Comparison of ENCODE assay signal across 21 cellular contexts in the genomic region with DNA sequence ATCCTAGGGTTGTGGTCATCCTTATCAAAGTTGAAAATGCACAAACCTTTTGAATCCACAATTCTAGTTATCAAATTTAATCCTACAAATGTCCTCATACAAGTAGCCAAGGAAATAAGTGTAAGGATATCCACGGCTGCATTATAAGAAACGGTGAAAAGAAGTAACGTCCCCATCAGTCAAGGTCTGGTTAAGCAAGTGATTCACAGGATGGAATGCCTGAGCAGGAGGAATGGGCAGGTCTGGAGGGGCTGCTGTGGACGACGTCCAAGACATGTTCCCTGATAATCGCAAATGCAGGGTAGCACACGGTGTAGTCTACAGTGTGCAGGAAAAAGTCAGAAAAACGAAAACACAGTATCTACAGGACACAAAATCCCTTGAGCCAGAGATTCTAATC.
DNase-seq lines count a peak whose midpoint lies in the region; TF ChIP-seq lines count a peak whose summit lies in the region.
"Had no signal": no experiment of that assay in that cellular context is flagged by ENCODE, and none has a peak within 500 bp of the region (broad histone marks: within the 10 kb centered on the region; RNA-seq: fewer than 3 reads in every experiment).

No MANE protein-coding gene starts in this region.

- H3K27ac ChIP-seq in H9 (ENCODE audit: insufficient read length, low read depth, low read length) (no peak overlapping the region), MM.1S (ENCODE audit: low read length) (no peak overlapping the region)
- H3K27ac ChIP-seq: A549; BLaER1 treated with 17β-estradiol and CSF1 and Interleukin-3, amounts not matched to agents 10 nM and 100 nM had no signal

- H3K9me2 ChIP-seq in MM.1S (replicated peaks; ENCODE audit: insufficient read depth, low read length), result no peaks in the 10 kb centered on the region
- H3K9me2 ChIP-seq: SK-N-SH had no signal

- H3K36me3 Mint-ChIP-seq in H9 (ENCODE audit: insufficient read depth in 1 of 3, low read depth in 3 of 3) (peaks cover 20 to 25% (median 24%) of the 10 kb centered on the region in 3 experiments), osteocyte (ENCODE audit: unreplicated experiment) (no peaks in the 10 kb centered on the region)

- H3K4me2 ChIP-seq in H9 (ENCODE audit: insufficient read depth, insufficient read length, low read length), result no peak overlapping the region
- H3K4me2 ChIP-seq in MM.1S (ENCODE audit: low read depth, low read length), result no peak overlapping the region
- H3K4me2 ChIP-seq: A549; BLaER1 treated with 17β-estradiol and CSF1 and Interleukin-3, amounts not matched to agents 10 nM and 100 nM; GM23338; SK-N-SH had no signal

- no peak overlapping the region for H3K4me3 Mint-ChIP-seq in H9
- H3K4me3 Mint-ChIP-seq in osteocyte (ENCODE audit: unreplicated experiment), result no peak overlapping the region
- H3K4me3 Mint-ChIP-seq: CD4-positive, alpha-beta T cell; GM23338 had no signal

- H3K14ac ChIP-seq in H9 (ENCODE audit: insufficient read depth, low read length), result no peak overlapping the region

- no peak overlapping the region for H3K27ac Mint-ChIP-seq in H9
- no peak overlapping the region for H3K27ac Mint-ChIP-seq in osteocyte (ENCODE audit: unreplicated experiment)
- H3K27ac Mint-ChIP-seq: CD4-positive, alpha-beta T cell; GM23338 had no signal

- H3K9ac ChIP-seq in H9 (ENCODE audit: extremely low read depth, insufficient read length, low read length), result no peak overlapping the region
- no peak overlapping the region for H3K9ac ChIP-seq in MM.1S (ENCODE audit: low read length)
- H3K9ac ChIP-seq: BLaER1 treated with 17β-estradiol and CSF1 and Interleukin-3, amounts not matched to agents 10 nM and 100 nM; SK-N-SH had no signal

- H4K5ac ChIP-seq in H9 (ENCODE audit: insufficient read length, low read depth, low read length), result no peak overlapping the region

- H3K27me3 ChIP-seq in H9 (ENCODE audit: insufficient read depth, low read length) (no peaks in the 10 kb centered on the region), MM.1S (replicated peaks; ENCODE audit: insufficient read depth, low read length) (peaks cover 23% of the 10 kb centered on the region)
- H3K27me3 ChIP-seq: BLaER1 treated with 17β-estradiol and CSF1 and Interleukin-3, amounts not matched to agents 10 nM and 100 nM had no signal

- H3K27me3 Mint-ChIP-seq in H9 (ENCODE audit: low read depth), result peaks cover 2% of the 10 kb centered on the region; the same call in 1 of the 2 replicates
- H3K27me3 Mint-ChIP-seq in osteocyte (ENCODE audit: unreplicated experiment), result no peaks in the 10 kb centered on the region
- H3K27me3 Mint-ChIP-seq: CD4-positive, alpha-beta T cell had no signal

- TF ChIP-seq CTCF in H9 (conservative IDR thresholded peaks at IDR 0.05) (no peak), osteocyte (IDR thresholded peaks at IDR 0.05) (no peak), MM.1S (IDR thresholded peaks at IDR 0.05; ENCODE audit: low read length) (no peak), GM13977 (IDR thresholded peaks at IDR 0.05; ENCODE audit: extremely low read depth, insufficient read depth, missing control alignments) (no peak)

- no peak overlapping the region for H4K8ac ChIP-seq in H9 (replicated peaks; ENCODE audit: insufficient read length, low read depth, low read length)

- H3K9me3 Mint-ChIP-seq in H9 (peaks cover 23 to 28% of the 10 kb centered on the region in 2 experiments), osteocyte (ENCODE audit: unreplicated experiment) (peaks cover 19% of the 10 kb centered on the region)

- H2BK120ac ChIP-seq in H9 (ENCODE audit: low read depth, low read length, poor library complexity, severe bottlenecking), result no peak overlapping the region

- no peaks in the 10 kb centered on the region for H3F3A ChIP-seq in MM.1S (ENCODE audit: insufficient read depth, low read length)

- H3K23ac ChIP-seq in H9 (ENCODE audit: insufficient read length, low read depth, low read length), result no peak overlapping the region

- no peak overlapping the region for H2BK20ac ChIP-seq in H9 (ENCODE audit: low read depth, low read length, poor library complexity, severe bottlenecking)

- DNase-seq in H9 (peak; percentile 4), amniotic epithelial cell (ENCODE audit: low read depth) (peak; percentile 58), islet precursor cell (peak; percentile 33), osteocyte (ENCODE audit: extremely low spot score, unreplicated experiment) (peak; percentile 8), MM.1S (no peak), NCI-H1048 (lab: John Stamatoyannopoulos, UW) (no peak), GM13977 (ENCODE audit: low spot score) (no peak)
- DNase-seq in stimulated activated naive CD4-positive, alpha-beta T cell (lab: John Stamatoyannopoulos, UW), result no peak
- DNase-seq: AML-193, Karpas-422, MV-4-11, NCI-H1105 treated with DMSO at 0.1 percent for 48 hours, NCI-H2029, NCI-H446, NCI-H524 treated with DMSO at 0.1 percent for 48 hours, NCI-H774 had no signal

- no peak overlapping the region for H3K4me3 ChIP-seq in MM.1S (ENCODE audit: low read length)
- H3K4me3 ChIP-seq: A549; BLaER1 treated with 17β-estradiol and CSF1 and Interleukin-3, amounts not matched to agents 10 nM and 100 nM; GM23338 had no signal

- in situ Hi-C loops in GM13977 (cut with MboI; ENCODE audit: low pct_unique_long_range_greater_than_20kb, low sequenced_read_pairs, unreplicated experiment), result no loop called here

- peaks cover 28 to 33% of the 10 kb centered on the region in 2 experiments for H3K4me1 Mint-ChIP-seq in H9
- no peaks in the 10 kb centered on the region for H3K4me1 Mint-ChIP-seq in osteocyte (ENCODE audit: unreplicated experiment)

- H4K20me1 ChIP-seq in H9 (ENCODE audit: control insufficient read depth, insufficient read depth, insufficient read length) (no peaks in the 10 kb centered on the region), MM.1S (ENCODE audit: insufficient read depth, low read length) (no peaks in the 10 kb centered on the region)

- no peak overlapping the region for H2BK15ac ChIP-seq in H9 (ENCODE audit: low read depth, low read length)

- no peak overlapping the region for H3K4ac ChIP-seq in H9 (ENCODE audit: low read depth, low read length)

- H3K23me2 ChIP-seq in H9 (ENCODE audit: insufficient read length, low read depth, low read length, poor library complexity, severe bottlenecking), result no peaks in the 10 kb centered on the region

- H3K79me1 ChIP-seq in H9 (ENCODE audit: insufficient read depth, low read depth, low read length, poor library complexity, severe bottlenecking), result no peaks in the 10 kb centered on the region

- H2AFZ ChIP-seq in H9 (ENCODE audit: low read length), result no peak overlapping the region
- no peak overlapping the region for H2AFZ ChIP-seq in MM.1S (ENCODE audit: low read length)
- H2AFZ ChIP-seq: GM23338 had no signal

- no peaks in the 10 kb centered on the region for H3K4me1 ChIP-seq in H9 (ENCODE audit: insufficient read depth, low read length)
- H3K4me1 ChIP-seq in MM.1S (ENCODE audit: low read length), result no peaks in the 10 kb centered on the region
- H3K4me1 ChIP-seq: A549 had no signal

- no peak overlapping the region for H2BK12ac ChIP-seq in H9 (ENCODE audit: insufficient read length, low read depth, low read length)

- H4K91ac ChIP-seq in H9 (ENCODE audit: insufficient read length, low read depth, low read length), result no peak overlapping the region

- H3K79me2 ChIP-seq in H9 (ENCODE audit: insufficient read depth, low read length), result no peaks in the 10 kb centered on the region
- no peaks in the 10 kb centered on the region for H3K79me2 ChIP-seq in MM.1S (ENCODE audit: low read length)

- H2AK5ac ChIP-seq in H9 (ENCODE audit: insufficient read length, low read length), result no peak overlapping the region

- peaks cover 10% of the 10 kb centered on the region for H3K9me3 ChIP-seq in H9 (ENCODE audit: control insufficient read depth, low read depth, low read length)
- no peaks in the 10 kb centered on the region for H3K9me3 ChIP-seq in MM.1S (replicated peaks; ENCODE audit: insufficient read depth, low read length)
- H3K9me3 ChIP-seq: SK-N-SH had no signal

- no peak overlapping the region for H3K18ac ChIP-seq in H9 (ENCODE audit: insufficient read length, low read depth, low read length)

- H3T11ph ChIP-seq in H9 (ENCODE audit: low read length), result no peak overlapping the region

- no CpG with 5 or more reads among the region's 8 CpGs for WGBS in H9 (ENCODE audit: extremely low coverage, insufficient read length, low lambda C conversion rate)

- H3K36me3 ChIP-seq in MM.1S (replicated peaks; ENCODE audit: insufficient read depth, low read length), result no peaks in the 10 kb centered on the region
- H3K36me3 ChIP-seq: BLaER1 treated with 17β-estradiol and CSF1 and Interleukin-3, amounts not matched to agents 10 nM and 100 nM had no signal

- no peak overlapping the region for H3K56ac ChIP-seq in H9 (ENCODE audit: insufficient read length, low read depth, low read length)

- no peak overlapping the region for H2BK5ac ChIP-seq in H9 (ENCODE audit: insufficient read length, low read length)

Comparison
In these comparisons a context has a peak if more than half of its experiments do, and no peak if none do; other contexts are left out.
1. DNase-seq: peak in H9 (single experiment), amniotic epithelial cell (single experiment), islet precursor cell (single experiment) and osteocyte (single experiment); none in MM.1S (single experiment), NCI-H1048 (single experiment), stimulated activated naive CD4-positive, alpha-beta T cell (0 of 6) and GM13977 (single experiment).